ENCODE assay signal across 10 cellular contexts in genomic region chr9:89523948-89524347, GRCh38. TPM values are rescaled to one million over a fixed set of nuclear protein-coding genes. Genes with fewer than 3 reads are reported as not detected.
DNase-seq lines count a peak whose midpoint lies in the region; ATAC-seq, FAIRE-seq and TF ChIP-seq lines count a peak whose summit lies in the region.
"Had no signal": no experiment of that assay in that cellular context is flagged by ENCODE, and none has a peak within 500 bp of the region (broad histone marks: within the 10 kb centered on the region; RNA-seq: fewer than 3 reads in every experiment).

No MANE protein-coding gene starts in this region.

- no peaks in the 10 kb centered on the region for H3K36me3 Mint-ChIP-seq in endothelial cell (ENCODE audit: low read depth, unreplicated experiment)

- H3K4me3 Mint-ChIP-seq in endothelial cell (ENCODE audit: unreplicated experiment), result no peak overlapping the region

- H3K9me3 Mint-ChIP-seq in endothelial cell (ENCODE audit: unreplicated experiment), result no peaks in the 10 kb centered on the region

- no peak overlapping the region for H3K27ac ChIP-seq in coronary artery
- H3K27ac ChIP-seq: uterus had no signal

- peak overlapping the region; percentile 57 for H3K27ac Mint-ChIP-seq in endothelial cell (ENCODE audit: unreplicated experiment)

- H3K27me3 Mint-ChIP-seq in endothelial cell (ENCODE audit: unreplicated experiment), result peaks cover 3% of the 10 kb centered on the region

- H3K4me1 Mint-ChIP-seq in endothelial cell (ENCODE audit: unreplicated experiment), result peaks cover 29% of the 10 kb centered on the region

- TF ChIP-seq CTCF in endothelial cell (IDR thresholded peaks at IDR 0.05; ENCODE audit: unreplicated experiment) (no peak), coronary artery (IDR thresholded peaks at IDR 0.05) (no peak)

- peak; percentile 30 to 42 for DNase-seq in stimulated activated CD8-positive, alpha-beta memory T cell treated with anti-CD3 and anti-CD28 coated beads, Interleukin-7, amount 100 ng/mL, for 4 hours (ENCODE audit: low read depth in 2 of 2)
- DNase-seq in stimulated activated CD8-positive, alpha-beta memory T cell treated with anti-CD3 and anti-CD28 coated beads, Interleukin-4, amount 100 ng/mL, for 48 hours, result no peak
- peak; percentile 35 to 52 for DNase-seq in activated CD4-positive, alpha-beta T cell treated with anti-CD3 and anti-CD28 coated beads, Interleukin-2, amount 50 U/mL, for 48 hours
- no peak for DNase-seq in endothelial cell (ENCODE audit: low spot score)
- DNase-seq in coronary artery (ENCODE audit: low spot score), result no peak
- DNase-seq in HTR-8/SVneo (ENCODE audit: insufficient read length, low spot score), result no peak
- DNase-seq: NCI-H187, uterus had no signal

- ATAC-seq in GM21723 (IDR thresholded peaks at IDR 0.05; ENCODE audit: unreplicated experiment) (no peak), HG02610 (IDR thresholded peaks at IDR 0.05; ENCODE audit: unreplicated experiment) (no peak)

- no peak for FAIRE-seq in HTR-8/SVneo (lab: Jason Lieb, UNC)

- H3K4me3 ChIP-seq in coronary artery, result no peak overlapping the region
- H3K4me3 ChIP-seq: uterus had no signal

RNA-seq across cellular contexts. Expression of gene SEMA4D, which starts 26.0 kb away (rescaled TPM):
- 14.8 TPM for total RNA-seq in endothelial cell (ENCODE audit: unreplicated experiment)

Comparison
In these comparisons a context has a peak if more than half of its experiments do, and no peak if none do; other contexts are left out.
1. DNase-seq: peak in stimulated activated CD8-positive, alpha-beta memory T cell treated with anti-CD3 and anti-CD28 coated beads, Interleukin-7, amount 100 ng/mL, for 4 hours (2 of 2) and activated CD4-positive, alpha-beta T cell treated with anti-CD3 and anti-CD28 coated beads, Interleukin-2, amount 50 U/mL, for 48 hours (2 of 2); none in stimulated activated CD8-positive, alpha-beta memory T cell treated with anti-CD3 and anti-CD28 coated beads, Interleukin-4, amount 100 ng/mL, for 48 hours (single experiment), endothelial cell (single experiment), coronary artery (single experiment) and HTR-8/SVneo (single experiment).